Comparison of ENCODE assay signal across 8 cellular contexts in genomic region chr10:50988792-50989191, GRCh38.
DNase-seq lines count a peak whose midpoint lies in the region; ATAC-seq and TF ChIP-seq lines count a peak whose summit lies in the region.

No MANE protein-coding gene starts in this region.

- H3K4me1 ChIP-seq in KMS-11 (ENCODE audit: low read depth, poor library complexity, severe bottlenecking) (no peaks in the 10 kb centered on the region), osteoblast (ENCODE audit: insufficient read depth, low read length) (peaks cover 12% of the 10 kb centered on the region)

- TF ChIP-seq CTCF in KMS-11 (conservative IDR thresholded peaks at IDR 0.05; ENCODE audit: low read depth, low read length), result peak; percentile 65
- peak; percentile 41 for TF ChIP-seq CTCF in osteoblast (IDR thresholded peaks at IDR 0.05; ENCODE audit: extremely low read depth, low read depth, low read length)

- H2AFZ ChIP-seq in KMS-11 (ENCODE audit: low read depth) (no peak overlapping the region), osteoblast (ENCODE audit: low read length) (no peak overlapping the region)

- H3K27ac ChIP-seq in KMS-11 (no peak overlapping the region), osteoblast (ENCODE audit: low read depth, low read length) (no peak overlapping the region)

- DNase-seq in DMS53 (lab: John Stamatoyannopoulos, UW), result peak; percentile 58
- DNase-seq in dedifferentiated amniotic fluid mesenchymal stem cell (ENCODE audit: extremely low spot score), result peak; percentile 26
- DNase-seq in osteoblast (ENCODE audit: insufficient read length, low spot score, missing footprints), result peak; percentile 59
- DNase-seq in HuH-7.5 (ENCODE audit: low spot score), result no peak
- no peak for DNase-seq in NCI-H1048 (lab: John Stamatoyannopoulos, UW)
- no peak for DNase-seq in cerebellum (ENCODE audit: low spot score)

- H3K4me3 ChIP-seq in KMS-11 (IDR thresholded peaks at IDR 0.05; ENCODE audit: insufficient read depth, low read depth, low read length), result no peak overlapping the region
- no peak overlapping the region for H3K4me3 ChIP-seq in osteoblast (ENCODE audit: insufficient read depth, low read length)

- H3K27me3 ChIP-seq in KMS-11 (ENCODE audit: insufficient read depth, low read depth) (no peaks in the 10 kb centered on the region), osteoblast (ENCODE audit: insufficient read depth, low read length) (peaks cover 16% of the 10 kb centered on the region)

- H3K79me2 ChIP-seq in KMS-11 (ENCODE audit: insufficient read depth, low read depth) (no peaks in the 10 kb centered on the region), osteoblast (ENCODE audit: insufficient read depth, low read length) (no peaks in the 10 kb centered on the region)

- H3K36me3 ChIP-seq in KMS-11 (ENCODE audit: insufficient read depth) (no peaks in the 10 kb centered on the region), osteoblast (ENCODE audit: insufficient read depth, low read length) (no peaks in the 10 kb centered on the region)

- H3K4me2 ChIP-seq in KMS-11 (no peak overlapping the region), osteoblast (ENCODE audit: insufficient read depth, low read length) (peak overlapping the region; percentile 58)

- ATAC-seq in GM18861 (IDR thresholded peaks at IDR 0.05; ENCODE audit: unreplicated experiment), result no peak

- H3K9ac ChIP-seq in KMS-11, result no peak overlapping the region

- no peaks in the 10 kb centered on the region for H3K9me3 ChIP-seq in osteoblast (ENCODE audit: low read depth, low read length)

- H4K20me1 ChIP-seq in KMS-11 (ENCODE audit: insufficient read depth) (no peaks in the 10 kb centered on the region), osteoblast (ENCODE audit: insufficient read depth, low read length) (no peaks in the 10 kb centered on the region)

Comparison
In these comparisons a context has a peak if more than half of its experiments do, and no peak if none do; other contexts are left out.
1. DNase-seq: peak in DMS53 (single experiment), dedifferentiated amniotic fluid mesenchymal stem cell (single experiment) and osteoblast (single experiment); none in HuH-7.5 (single experiment), NCI-H1048 (single experiment) and cerebellum (single experiment).